Comparison of ENCODE assay signal across 11 cellular contexts in the genomic region with DNA sequence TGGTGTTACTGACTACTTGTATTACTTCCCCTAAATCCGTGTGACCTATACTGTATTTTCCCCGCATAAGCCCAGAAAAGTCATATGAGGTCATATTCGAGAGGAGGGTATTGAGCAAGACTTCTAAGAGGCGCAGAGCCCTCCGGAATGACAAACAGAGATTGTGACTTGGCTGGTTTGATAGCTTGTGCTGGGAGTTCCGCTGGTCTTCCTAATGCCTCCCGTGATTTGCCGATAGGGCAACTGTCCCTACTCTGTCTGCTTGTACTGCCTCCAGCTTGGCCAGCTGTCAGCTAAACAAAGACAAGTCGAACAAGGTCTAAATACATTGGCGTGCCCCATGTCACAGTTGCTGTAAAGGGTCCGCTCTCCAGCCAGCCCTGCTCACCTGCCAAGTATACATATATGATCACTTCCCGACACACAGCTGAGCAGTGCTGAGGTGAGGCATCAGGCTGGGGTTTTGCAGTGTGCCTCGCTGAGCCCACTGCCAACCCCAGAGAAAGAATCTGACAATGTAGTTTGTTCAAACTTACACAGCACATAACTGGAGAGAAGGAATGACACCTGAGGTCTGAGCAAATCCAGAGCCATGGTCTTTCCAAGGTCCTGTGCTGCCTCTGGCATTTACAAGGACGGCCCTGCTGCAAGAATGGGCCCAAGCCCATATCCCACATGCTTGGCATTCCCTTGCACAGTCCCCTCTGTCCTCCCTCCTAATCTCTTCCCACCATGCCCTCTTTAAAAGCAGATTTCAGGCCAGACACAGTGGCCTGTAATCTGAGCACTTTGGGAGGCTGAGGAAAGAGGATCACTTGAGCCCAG. TPM values are rescaled to one million over a fixed set of nuclear protein-coding genes. Genes with fewer than 3 reads are reported as not detected.
A peak's percentile ranks its signal among the peaks of the same experiment; 100 is the strongest.
DNase-seq lines count a peak whose midpoint lies in the region; ATAC-seq and TF ChIP-seq lines count a peak whose summit lies in the region.
"Had no signal": no experiment of that assay in that cellular context is flagged by ENCODE, and none has a peak within 500 bp of the region (broad histone marks: within the 10 kb centered on the region; RNA-seq: fewer than 3 reads in every experiment).

No MANE protein-coding gene starts in this region.

- no peak overlapping the region for H3K9ac ChIP-seq in parathyroid adenoma

- H3K9me3 Mint-ChIP-seq in CD14-positive monocyte (peaks cover 3 to 11% (median 7%) of the 10 kb centered on the region in 7 donors), immature natural killer cell (no peaks in the 10 kb centered on the region)
- no peaks in the 10 kb centered on the region for H3K9me3 Mint-ChIP-seq in stimulated activated memory B cell treated with anti-CD40 and anti-IgM and Interleukin-4, amounts not matched to agents 10 μg/mL and 1 μg/mL and 100 μg/mL, for 72 hours
- H3K9me3 Mint-ChIP-seq: activated T-cell treated with anti-CD3 and anti-CD28 coated beads, Interleukin-2, amount 50 U/mL, for 24 hours had no signal

- H3K27me3 Mint-ChIP-seq in CD14-positive monocyte (ENCODE audit: low read depth in 3 of 3) (peaks cover 3 to 13% (median 12%) of the 10 kb centered on the region in 3 donors), immature natural killer cell (ENCODE audit: low read depth in 3 of 3) (peaks cover 3 to 11% (median 4%) of the 10 kb centered on the region in 3 donors)
- no peaks in the 10 kb centered on the region for H3K27me3 Mint-ChIP-seq in stimulated activated memory B cell treated with anti-CD40 and anti-IgM and Interleukin-4, amounts not matched to agents 10 μg/mL and 1 μg/mL and 100 μg/mL, for 72 hours

- H3K9me3 ChIP-seq in parathyroid adenoma (ENCODE audit: control insufficient read depth, low read length) = no peaks in the 10 kb centered on the region
- H3K9me3 ChIP-seq: ovary, uterus had no signal

- H3K4me3 Mint-ChIP-seq in CD14-positive monocyte (peak overlapping the region; percentile 4 to 59), immature natural killer cell (no peak overlapping the region)
- H3K4me3 Mint-ChIP-seq in stimulated activated memory B cell treated with anti-CD40 and anti-IgM and Interleukin-4, amounts not matched to agents 10 μg/mL and 1 μg/mL and 100 μg/mL, for 72 hours = no peak overlapping the region
- H3K4me3 Mint-ChIP-seq: activated T-cell treated with anti-CD3 and anti-CD28 coated beads, Interleukin-2, amount 50 U/mL, for 24 hours had no signal

- peak overlapping the region; percentile 92 to 99 (median 98) for H3K27ac Mint-ChIP-seq in CD14-positive monocyte
- H3K27ac Mint-ChIP-seq in immature natural killer cell = peak overlapping the region in 4 of 6 donors; percentile 63 to 86 (median 78)
- H3K27ac Mint-ChIP-seq in stimulated activated memory B cell treated with anti-CD40 and anti-IgM and Interleukin-4, amounts not matched to agents 10 μg/mL and 1 μg/mL and 100 μg/mL, for 72 hours = no peak overlapping the region
- H3K27ac Mint-ChIP-seq: activated T-cell treated with anti-CD3 and anti-CD28 coated beads, Interleukin-2, amount 50 U/mL, for 24 hours had no signal

- H3K79me2 ChIP-seq in parathyroid adenoma = peaks cover 17% of the 10 kb centered on the region

- no peak overlapping the region for H2AFZ ChIP-seq in parathyroid adenoma

- no peak overlapping the region for H3K4me3 ChIP-seq in parathyroid adenoma (ENCODE audit: low read depth, low read length)
- H3K4me3 ChIP-seq: ovary, uterus had no signal

- no peaks in the 10 kb centered on the region for H3K36me3 ChIP-seq in parathyroid adenoma (ENCODE audit: control insufficient read depth, insufficient read depth, low read length)
- H3K36me3 ChIP-seq: ovary, uterus had no signal

- peaks cover 7 to 19% of the 10 kb centered on the region in 2 donors for H3K36me3 Mint-ChIP-seq in CD14-positive monocyte
- H3K36me3 Mint-ChIP-seq in immature natural killer cell = no peaks in the 10 kb centered on the region
- H3K36me3 Mint-ChIP-seq in stimulated activated memory B cell treated with anti-CD40 and anti-IgM and Interleukin-4, amounts not matched to agents 10 μg/mL and 1 μg/mL and 100 μg/mL, for 72 hours = peaks cover 27% of the 10 kb centered on the region

- intact Hi-C loops in CD14-positive monocyte (cut with micrococcal nuclease) = no loop called here

- DNase-seq in CD14-positive monocyte (ENCODE audit: low spot score) = peak; percentile 86
- peak; percentile 42 for DNase-seq in OCI-M1 (lab: John Stamatoyannopoulos, UW)
- DNase-seq in immature natural killer cell = no peak
- DNase-seq in dermis blood vessel endothelial cell = no peak
- no peak for DNase-seq in amygdala (lab: John Stamatoyannopoulos, UW)
- no peak for DNase-seq in anterior cingulate cortex (lab: John Stamatoyannopoulos, UW)
- DNase-seq: activated T-cell treated with anti-CD3 and anti-CD28 coated beads, Interleukin-2, amount 50 U/mL, for 24 hours; ovary; uterus had no signal

- no peak overlapping the region for H3K27ac ChIP-seq in parathyroid adenoma
- H3K27ac ChIP-seq: ovary, uterus had no signal

- H3K27me3 ChIP-seq in parathyroid adenoma (ENCODE audit: control insufficient read depth, insufficient read depth, low read length) = no peaks in the 10 kb centered on the region
- H3K27me3 ChIP-seq: ovary, uterus had no signal

- H3K4me1 Mint-ChIP-seq in CD14-positive monocyte = peaks cover 48% of the 10 kb centered on the region
- peaks cover 12 to 15% of the 10 kb centered on the region in 2 donors for H3K4me1 Mint-ChIP-seq in immature natural killer cell
- H3K4me1 Mint-ChIP-seq in stimulated activated memory B cell treated with anti-CD40 and anti-IgM and Interleukin-4, amounts not matched to agents 10 μg/mL and 1 μg/mL and 100 μg/mL, for 72 hours = peaks cover 8% of the 10 kb centered on the region

- no peak for TF ChIP-seq CTCF in CD14-positive monocyte (IDR thresholded peaks at IDR 0.05)
- TF ChIP-seq CTCF in parathyroid adenoma (IDR thresholded peaks at IDR 0.05) = no peak

- H3K4me1 ChIP-seq in parathyroid adenoma = peaks cover 6% of the 10 kb centered on the region
- H3K4me1 ChIP-seq: uterus had no signal

- H3K4me2 ChIP-seq in parathyroid adenoma (ENCODE audit: low read length) = peak overlapping the region; percentile 15

- no peak for ATAC-seq in stimulated activated memory B cell treated with anti-CD40 and anti-IgM and Interleukin-4, amounts not matched to agents 10 μg/mL and 1 μg/mL and 100 μg/mL, for 72 hours

RNA-seq across cellular contexts. Expression of a gene that starts 23.7 kb away (rescaled TPM):
- polyA plus RNA-seq in CD14-positive monocyte = 1 to 10 TPM; 1.7 to 3.3 TPM
- polyA plus RNA-seq in immature natural killer cell = 1 to 10 TPM; 1.7 to 7.4 (median 2.9) TPM
- total RNA-seq in dermis blood vessel endothelial cell = 59.4 and 76.6 TPM in 2 replicates

Comparison
In these comparisons a context has a peak if more than half of its experiments do, and no peak if none do; other contexts are left out.
1. DNase-seq: peak in CD14-positive monocyte (single experiment) and OCI-M1 (single experiment); none in immature natural killer cell (0 of 3), dermis blood vessel endothelial cell (single experiment), amygdala (0 of 56) and anterior cingulate cortex (0 of 58).
2. H3K4me3 Mint-ChIP-seq: peak in CD14-positive monocyte (2 of 2); none in immature natural killer cell (0 of 5) and stimulated activated memory B cell treated with anti-CD40 and anti-IgM and Interleukin-4, amounts not matched to agents 10 μg/mL and 1 μg/mL and 100 μg/mL, for 72 hours (single experiment).